ENCODE assay signal across 1 cellular context in the genomic region with DNA sequence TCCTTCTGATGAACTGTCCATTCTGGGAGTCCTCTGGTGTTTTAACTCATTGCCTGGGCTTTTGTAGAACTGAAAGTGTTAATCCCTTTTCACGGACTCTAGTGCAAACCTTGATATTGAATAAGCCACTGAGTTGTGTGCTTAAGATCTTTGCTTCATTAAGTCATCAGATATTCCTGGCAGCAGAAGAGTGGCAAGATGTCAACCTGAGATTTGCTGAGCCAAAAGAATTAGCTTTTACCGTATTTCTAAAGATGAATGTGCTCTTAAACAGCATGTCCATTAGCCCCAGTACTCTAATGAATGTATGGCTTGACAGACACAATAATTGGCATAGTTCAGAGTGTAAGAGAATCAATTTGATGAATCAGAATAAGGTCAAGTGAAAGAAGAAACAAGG.
TF ChIP-seq lines count a peak whose summit lies in the region.

No MANE protein-coding gene starts in this region.

TF ChIP-seq in IMR-90, 13 proteins besides CTCF, POLR2A, EP300 and RAD21:
- TF ChIP-seq FOS (IDR thresholded peaks at IDR 0.05; ENCODE audit: low read depth, low read length) = no peak
- TF ChIP-seq CHD1 (IDR thresholded peaks at IDR 0.05; ENCODE audit: low read depth, low read length) = no peak
- TF ChIP-seq CEBPB (IDR thresholded peaks at IDR 0.05; ENCODE audit: low read depth, low read length) = no peak
- no peak for TF ChIP-seq RFX5 (IDR thresholded peaks at IDR 0.05; ENCODE audit: low read depth, low read length)
- TF ChIP-seq MAFK (IDR thresholded peaks at IDR 0.05; ENCODE audit: low read depth, low read length) = no peak
- TF ChIP-seq ELK1 (IDR thresholded peaks at IDR 0.05; ENCODE audit: borderline replicate concordance, low read depth, low read length) = no peak
- TF ChIP-seq BHLHE40 (IDR thresholded peaks at IDR 0.05; ENCODE audit: low read depth, low read length) = no peak
- TF ChIP-seq MAZ (IDR thresholded peaks at IDR 0.05; ENCODE audit: borderline replicate concordance, low read depth, low read length) = no peak
- no peak for TF ChIP-seq RCOR1 (IDR thresholded peaks at IDR 0.05; ENCODE audit: insufficient replicate concordance, low read length)
